1 cellular context compared by ENCODE assay signal in genomic region chr3:141311496-141312358, GRCh38.
TF ChIP-seq lines count a peak whose summit lies in the region.

No MANE protein-coding gene starts in this region.

TF ChIP-seq in HepG2, 621 proteins besides CTCF, POLR2A, EP300 and RAD21 (continued from another document and continues in another):
- TF ChIP-seq ISL2 (CRISPR knock-in tag; IDR thresholded peaks at IDR 0.05) (peak; percentile 61; the same call in 1 of the 2 replicates), IKZF5 (CRISPR knock-in tag; IDR thresholded peaks at IDR 0.05) (peak; percentile 91), ZNF598 (CRISPR knock-in tag; IDR thresholded peaks at IDR 0.05; ENCODE audit: borderline replicate concordance) (peak; percentile 61; the same call in 1 of the 2 replicates), FOXA1 (IDR thresholded peaks at IDR 0.05) (no peak), FOXA1 (CRISPR knock-in tag; IDR thresholded peaks at IDR 0.05) (peak; percentile 13; the same call in 1 of the 2 replicates), THYN1 (CRISPR knock-in tag; IDR thresholded peaks at IDR 0.05; ENCODE audit: borderline replicate concordance, low read depth) (no peak), HDAC2 (CRISPR knock-in tag; IDR thresholded peaks at IDR 0.05) (peak; percentile 85; the same call in 1 of the 2 replicates), ZNF747 (CRISPR knock-in tag; IDR thresholded peaks at IDR 0.05; ENCODE audit: borderline replicate concordance) (peak; percentile 88), LCORL (IDR thresholded peaks at IDR 0.05) (no peak), LCORL (CRISPR knock-in tag; IDR thresholded peaks at IDR 0.05) (peak; percentile 73), ZNF589 (CRISPR knock-in tag; conservative IDR thresholded peaks at IDR 0.05) (0 out of 2 replicates have a peak, but pooled peaks have one; percentile 75), SIX4 (CRISPR knock-in tag; IDR thresholded peaks at IDR 0.05) (peak; percentile 22; the same call in 1 of the 2 replicates), RORA (CRISPR knock-in tag; IDR thresholded peaks at IDR 0.05) (no peak), HOXA5 (CRISPR knock-in tag; IDR thresholded peaks at IDR 0.05) (peak; percentile 81), MYPOP (CRISPR knock-in tag; IDR thresholded peaks at IDR 0.05) (peak; percentile 50; the same call in 1 of the 2 replicates), NFIC (IDR thresholded peaks at IDR 0.05; ENCODE audit: low read length) (no peak), ELF4 (CRISPR knock-in tag; IDR thresholded peaks at IDR 0.05; ENCODE audit: borderline replicate concordance) (peak; percentile 99), ZNF557 (CRISPR knock-in tag; IDR thresholded peaks at IDR 0.05) (no peak), SP4 (CRISPR knock-in tag; IDR thresholded peaks at IDR 0.05) (peak; percentile 87), ZNF24 (IDR thresholded peaks at IDR 0.05) (0 out of 2 replicates have a peak, but pooled peaks have one; percentile 10), ZNF879 (CRISPR knock-in tag; IDR thresholded peaks at IDR 0.05) (0 out of 2 replicates have a peak, but pooled peaks have one; percentile 50), ZKSCAN8 (CRISPR knock-in tag; IDR thresholded peaks at IDR 0.05; ENCODE audit: borderline replicate concordance) (0 out of 2 replicates have a peak, but pooled peaks have one; percentile 44), ZNF34 (CRISPR knock-in tag; IDR thresholded peaks at IDR 0.05; ENCODE audit: borderline replicate concordance) (peak; percentile 85), ZNF143 (CRISPR knock-in tag; IDR thresholded peaks at IDR 0.05) (peak; percentile 100), SNAPC5 (CRISPR knock-in tag; IDR thresholded peaks at IDR 0.05; ENCODE audit: borderline replicate concordance) (no peak), HINFP (CRISPR knock-in tag; IDR thresholded peaks at IDR 0.05; ENCODE audit: low read depth) (peak; percentile 50; the same call in 1 of the 2 replicates), PRPF4 (IDR thresholded peaks at IDR 0.05; ENCODE audit: low read depth, low read length, poor library complexity, severe bottlenecking) (no peak), MIXL1 (CRISPR knock-in tag; IDR thresholded peaks at IDR 0.05) (peak; percentile 34), ZMAT3 (CRISPR knock-in tag; conservative IDR thresholded peaks at IDR 0.05) (peak; percentile 76; the same call in 1 of the 2 replicates), GABPB1 (CRISPR knock-in tag; IDR thresholded peaks at IDR 0.05) (peak; percentile 99), POGK (CRISPR knock-in tag; conservative IDR thresholded peaks at IDR 0.05) (peak; percentile 77; the same call in 1 of the 2 replicates), NFYB (CRISPR knock-in tag; IDR thresholded peaks at IDR 0.05) (peak; percentile 41), ZNF343 (CRISPR knock-in tag; IDR thresholded peaks at IDR 0.05) (0 out of 2 replicates have a peak, but pooled peaks have one; percentile 34), RBM22 (optimal IDR thresholded peaks at IDR 0.05; ENCODE audit: low read length) (no peak), NFKBIZ (CRISPR knock-in tag; IDR thresholded peaks at IDR 0.05) (no peak), MAFG (CRISPR knock-in tag; IDR thresholded peaks at IDR 0.05) (no peak), ZNF644 (CRISPR knock-in tag; IDR thresholded peaks at IDR 0.05; ENCODE audit: low read depth) (no peak), ZBTB43 (CRISPR knock-in tag; conservative IDR thresholded peaks at IDR 0.05) (peak; percentile 73), ZNF180 (CRISPR knock-in tag; IDR thresholded peaks at IDR 0.05; ENCODE audit: borderline replicate concordance, low read depth) (peak; percentile 59; the same call in 1 of the 2 replicates), ZBTB40 (IDR thresholded peaks at IDR 0.05) (peak; percentile 55; the same call in 1 of the 2 replicates), ZBTB40 (CRISPR knock-in tag; IDR thresholded peaks at IDR 0.05) (peak; percentile 55; the same call in 1 of the 2 replicates), GATAD2A (CRISPR knock-in tag; IDR thresholded peaks at IDR 0.05) (peak; percentile 72), KDM5A (IDR thresholded peaks at IDR 0.05; ENCODE audit: borderline replicate concordance, low read length) (peak; percentile 72; the same call in 1 of the 2 replicates), BCL6 (CRISPR knock-in tag; IDR thresholded peaks at IDR 0.05) (peak; percentile 56), STAT5B (CRISPR knock-in tag; IDR thresholded peaks at IDR 0.05) (peak; percentile 27; the same call in 1 of the 2 replicates), KLF12 (CRISPR knock-in tag; IDR thresholded peaks at IDR 0.05; ENCODE audit: borderline replicate concordance) (peak; percentile 89; the same call in 1 of the 2 replicates), THRA (CRISPR knock-in tag; IDR thresholded peaks at IDR 0.05; ENCODE audit: borderline replicate concordance) (0 out of 2 replicates have a peak, but pooled peaks have one; percentile 32), MXD4 (CRISPR knock-in tag; IDR thresholded peaks at IDR 0.05) (peak; percentile 77), CAMTA2 (CRISPR knock-in tag; IDR thresholded peaks at IDR 0.05; ENCODE audit: borderline replicate concordance) (no peak), CENPBD1 (CRISPR knock-in tag; IDR thresholded peaks at IDR 0.05; ENCODE audit: borderline replicate concordance, low read depth) (no peak), ZNF772 (CRISPR knock-in tag; IDR thresholded peaks at IDR 0.05) (peak; percentile 89), KDM5B (CRISPR knock-in tag; IDR thresholded peaks at IDR 0.05; ENCODE audit: borderline replicate concordance) (peak; percentile 54; the same call in 1 of the 2 replicates)
